ENCODE assay signal across 8 cellular contexts in genomic region chr16:89315791-89316581, GRCh38.
A peak's percentile ranks its signal among the peaks of the same experiment; 100 is the strongest.
DNase-seq lines count a peak whose midpoint lies in the region; ATAC-seq and TF ChIP-seq lines count a peak whose summit lies in the region.

No MANE protein-coding gene starts in this region.

- TF ChIP-seq CTCF in fibroblast of the aortic adventitia (IDR thresholded peaks at IDR 0.05; ENCODE audit: insufficient read depth, low read length) = no peak

- H3K4me3 ChIP-seq in fibroblast of the aortic adventitia (ENCODE audit: low read depth, low read length) = no peak overlapping the region

- no peak for ATAC-seq in HG03135 (IDR thresholded peaks at IDR 0.05; ENCODE audit: unreplicated experiment)

- DNase-seq in GF-D8 (lab: John Stamatoyannopoulos, UW) (peak; percentile 46), NCI-H69 (lab: John Stamatoyannopoulos, UW) (peak; percentile 17), activated T-cell treated with anti-CD3 and anti-CD28 coated beads for 1 hour (ENCODE audit: low read depth) (peak; percentile 56), fibroblast of the aortic adventitia (ENCODE audit: low read depth) (peak; percentile 78), NCI-H1105 treated with DMSO at 0.1 percent for 48 hours (lab: John Stamatoyannopoulos, UW) (no peak), NCI-H510A (lab: John Stamatoyannopoulos, UW) (no peak)
- peak; percentile 52 to 62 (median 59) for DNase-seq in stimulated activated CD4-positive, alpha-beta T cell treated with anti-CD3 and anti-CD28 coated beads, Interleukin-12 subunit alpha, Interleukin-12 subunit beta, amount 100 ng/mL, for 48 hours (ENCODE audit: low read depth in 2 of 3, low spot score in 1 of 3)

Comparison
In these comparisons a context has a peak if more than half of its experiments do, and no peak if none do; other contexts are left out.
1. DNase-seq: peak in GF-D8 (single experiment), NCI-H69 (single experiment), activated T-cell treated with anti-CD3 and anti-CD28 coated beads for 1 hour (single experiment), fibroblast of the aortic adventitia (single experiment) and stimulated activated CD4-positive, alpha-beta T cell treated with anti-CD3 and anti-CD28 coated beads, Interleukin-12 subunit alpha, Interleukin-12 subunit beta, amount 100 ng/mL, for 48 hours (3 of 3); none in NCI-H1105 treated with DMSO at 0.1 percent for 48 hours (single experiment) and NCI-H510A (single experiment).